ENCODE assay signal across 17 cellular contexts in genomic region chr16:46813611-46814010, GRCh38. TPM values are rescaled to one million over a fixed set of nuclear protein-coding genes. Genes with fewer than 3 reads are reported as not detected.
DNase-seq lines count a peak whose midpoint lies in the region; ATAC-seq and TF ChIP-seq lines count a peak whose summit lies in the region.
"Had no signal": no experiment of that assay in that cellular context is flagged by ENCODE, and none has a peak within 500 bp of the region (broad histone marks: within the 10 kb centered on the region; RNA-seq: fewer than 3 reads in every experiment).

No MANE protein-coding gene starts in this region.

- WGBS in ovary, 3 donors, result 91 to 96% (median 94%) methylated on average over 7 of the region's 7 CpGs

- TF ChIP-seq CTCF in DOHH2 (IDR thresholded peaks at IDR 0.05; ENCODE audit: low read depth, low read length, poor library complexity, severe bottlenecking) (no peak), mucosa of descending colon (IDR thresholded peaks at IDR 0.05) (no peak), ovary (IDR thresholded peaks at IDR 0.05) (no peak)

- no peak for DNase-seq in activated CD4-positive, alpha-beta memory T cell treated with anti-CD3 and anti-CD28 coated beads for 36 hours
- no peak for DNase-seq in activated CD4-positive, alpha-beta memory T cell treated with anti-CD3 and anti-CD28 coated beads, Interleukin-2, amount 10 ng/mL, durations not matched to agents 7 days and 5 days
- no peak for DNase-seq in activated T-helper 1 cell treated with anti-CD3 and anti-CD28 coated beads, Interleukin-12 subunit alpha, Interleukin-12 subunit beta, Interleukin-2, Interleukin-4 antibody, amounts not matched to agents 30 ng/mL and 10 ng/mL and 1 ng/mL, durations not matched to agents 14 hours and 24 hours and 36 hours (ENCODE audit: low spot score)
- DNase-seq in mucosa of descending colon (no peak), medulla oblongata (ENCODE audit: extremely low spot score) (no peak), ovary (no peak), NCI-H2029 treated with DMSO at 0.1 percent for 48 hours (lab: John Stamatoyannopoulos, UW) (no peak)
- DNase-seq: Calu3; CD8-positive, alpha-beta T cell; KBM-7; MV-4-11; NCI-H1417; NCI-H187; NCI-H2227 treated with DMSO at 0.1 percent for 48 hours; NCI-H524; SJCRH30 had no signal

- H3K4me3 ChIP-seq in DOHH2 (ENCODE audit: low read length) (no peak overlapping the region), mucosa of descending colon (no peak overlapping the region), ovary (no peak overlapping the region)
- H3K4me3 ChIP-seq: SJCRH30 had no signal

- no peak for TF ChIP-seq POLR2A in ovary (IDR thresholded peaks at IDR 0.05)

- TF ChIP-seq EP300 in ovary (IDR thresholded peaks at IDR 0.05), result no peak

- peaks cover 27% of the 10 kb centered on the region for H3K36me3 Mint-ChIP-seq in activated CD4-positive, alpha-beta memory T cell treated with anti-CD3 and anti-CD28 coated beads for 36 hours
- H3K36me3 Mint-ChIP-seq in activated CD4-positive, alpha-beta memory T cell treated with anti-CD3 and anti-CD28 coated beads, Interleukin-2, amount 10 ng/mL, durations not matched to agents 7 days and 5 days (ENCODE audit: low read depth), result peaks cover 50% of the 10 kb centered on the region
- H3K36me3 Mint-ChIP-seq in activated T-helper 1 cell treated with anti-CD3 and anti-CD28 coated beads, Interleukin-12 subunit alpha, Interleukin-12 subunit beta, Interleukin-2, Interleukin-4 antibody, amounts not matched to agents 30 ng/mL and 10 ng/mL and 1 ng/mL, durations not matched to agents 14 hours and 24 hours and 36 hours (ENCODE audit: low read depth), result peaks cover 46% of the 10 kb centered on the region

- H3K27ac ChIP-seq in DOHH2 (ENCODE audit: low read depth, low read length) (no peak overlapping the region; the same call in 1 of the 2 replicates), ovary (no peak overlapping the region)
- H3K27ac ChIP-seq: SJCRH30 had no signal

- H3K27me3 Mint-ChIP-seq in activated CD4-positive, alpha-beta memory T cell treated with anti-CD3 and anti-CD28 coated beads for 36 hours, result no peaks in the 10 kb centered on the region
- H3K27me3 Mint-ChIP-seq in activated CD4-positive, alpha-beta memory T cell treated with anti-CD3 and anti-CD28 coated beads, Interleukin-2, amount 10 ng/mL, durations not matched to agents 7 days and 5 days, result no peaks in the 10 kb centered on the region
- no peaks in the 10 kb centered on the region for H3K27me3 Mint-ChIP-seq in activated T-helper 1 cell treated with anti-CD3 and anti-CD28 coated beads, Interleukin-12 subunit alpha, Interleukin-12 subunit beta, Interleukin-2, Interleukin-4 antibody, amounts not matched to agents 30 ng/mL and 10 ng/mL and 1 ng/mL, durations not matched to agents 14 hours and 24 hours and 36 hours (ENCODE audit: insufficient read depth)

- POLR2A ChIA-PET in activated CD4-positive, alpha-beta memory T cell treated with anti-CD3 and anti-CD28 coated beads for 36 hours (lab: Charles Lee), result interaction anchor here (1.2 kb wide), 1 partner anchor 9 kb away, joined by 6 read pairs; no protein-coding TSS in a partner anchor
- POLR2A ChIA-PET in activated CD4-positive, alpha-beta memory T cell treated with anti-CD3 and anti-CD28 coated beads, Interleukin-2, amount 10 ng/mL, durations not matched to agents 7 days and 5 days (lab: Charles Lee), result interaction anchor here (0.6 to 1.5 kb wide), 7 partner anchors 8 to 322 kb away, joined by 3 to 5 read pairs (median 3); partner anchors contain the start of gene C16orf87

- H3K9me3 ChIP-seq in DOHH2 (ENCODE audit: control insufficient read depth, insufficient read depth, low read length), result peaks cover 9% of the 10 kb centered on the region
- no peaks in the 10 kb centered on the region for H3K9me3 ChIP-seq in mucosa of descending colon
- H3K9me3 ChIP-seq in ovary, result no peaks in the 10 kb centered on the region

- intact Hi-C loops in activated CD4-positive, alpha-beta memory T cell treated with anti-CD3 and anti-CD28 coated beads for 36 hours (cut with micrococcal nuclease), result loop anchor here (1.0 kb wide), 1 partner anchor 9 kb away; no protein-coding TSS in a partner anchor
- intact Hi-C loops in activated T-helper 1 cell treated with anti-CD3 and anti-CD28 coated beads, Interleukin-12 subunit alpha, Interleukin-12 subunit beta, Interleukin-2, Interleukin-4 antibody, amounts not matched to agents 30 ng/mL and 10 ng/mL and 1 ng/mL, durations not matched to agents 14 hours and 24 hours and 36 hours (cut with micrococcal nuclease), result loop anchor here (1.0 to 5.0 kb wide), 4 partner anchors 9 to 1419 kb away; partner anchors contain the start of gene C16orf87
- intact Hi-C loops in mucosa of descending colon (cut with DNase I, micrococcal nuclease), result no loop called here
- intact Hi-C loops in ovary (cut with DNase I), result no loop called here

- peak overlapping the region; percentile 80 for H3K27ac Mint-ChIP-seq in activated CD4-positive, alpha-beta memory T cell treated with anti-CD3 and anti-CD28 coated beads for 36 hours
- no peak overlapping the region for H3K27ac Mint-ChIP-seq in activated CD4-positive, alpha-beta memory T cell treated with anti-CD3 and anti-CD28 coated beads, Interleukin-2, amount 10 ng/mL, durations not matched to agents 7 days and 5 days
- H3K27ac Mint-ChIP-seq in activated T-helper 1 cell treated with anti-CD3 and anti-CD28 coated beads, Interleukin-12 subunit alpha, Interleukin-12 subunit beta, Interleukin-2, Interleukin-4 antibody, amounts not matched to agents 30 ng/mL and 10 ng/mL and 1 ng/mL, durations not matched to agents 14 hours and 24 hours and 36 hours, result peak overlapping the region; percentile 86
- H3K27ac Mint-ChIP-seq: CD8-positive, alpha-beta T cell had no signal

- peaks cover 20% of the 10 kb centered on the region for H3K9me3 Mint-ChIP-seq in activated CD4-positive, alpha-beta memory T cell treated with anti-CD3 and anti-CD28 coated beads for 36 hours
- H3K9me3 Mint-ChIP-seq in activated CD4-positive, alpha-beta memory T cell treated with anti-CD3 and anti-CD28 coated beads, Interleukin-2, amount 10 ng/mL, durations not matched to agents 7 days and 5 days, result peaks cover 13% of the 10 kb centered on the region
- peaks cover 19% of the 10 kb centered on the region for H3K9me3 Mint-ChIP-seq in activated T-helper 1 cell treated with anti-CD3 and anti-CD28 coated beads, Interleukin-12 subunit alpha, Interleukin-12 subunit beta, Interleukin-2, Interleukin-4 antibody, amounts not matched to agents 30 ng/mL and 10 ng/mL and 1 ng/mL, durations not matched to agents 14 hours and 24 hours and 36 hours

- H3K27me3 ChIP-seq in DOHH2 (ENCODE audit: control insufficient read depth, low read length) (no peaks in the 10 kb centered on the region), ovary (no peaks in the 10 kb centered on the region)
- H3K27me3 ChIP-seq: SJCRH30 had no signal

- CTCF ChIA-PET in activated CD4-positive, alpha-beta memory T cell treated with anti-CD3 and anti-CD28 coated beads for 36 hours (lab: Charles Lee), result interaction anchor here (1.1 to 2.4 kb wide), 4 partner anchors 9 to 40 kb away, joined by 3 to 8 read pairs (median 6); no protein-coding TSS in a partner anchor
- CTCF ChIA-PET in activated CD4-positive, alpha-beta memory T cell treated with anti-CD3 and anti-CD28 coated beads, Interleukin-2, amount 10 ng/mL, durations not matched to agents 7 days and 5 days (lab: Charles Lee), result interaction anchor here (0.6 to 0.7 kb wide), 3 partner anchors 14 to 40 kb away, joined by 3 read pairs; no protein-coding TSS in a partner anchor

- peaks cover 98% of the 10 kb centered on the region for H3K79me2 ChIP-seq in DOHH2 (ENCODE audit: control insufficient read depth, low read length)

- H3K9me2 ChIP-seq in DOHH2 (replicated peaks; ENCODE audit: control insufficient read depth, low read length), result no peaks in the 10 kb centered on the region

- peaks cover 76% of the 10 kb centered on the region for H3K4me1 ChIP-seq in DOHH2 (ENCODE audit: control insufficient read depth, low read length)
- H3K4me1 ChIP-seq in mucosa of descending colon (ENCODE audit: low read depth), result peaks cover 7% of the 10 kb centered on the region
- peaks cover 3% of the 10 kb centered on the region for H3K4me1 ChIP-seq in ovary (ENCODE audit: insufficient read depth)

- H3K36me3 ChIP-seq in DOHH2 (ENCODE audit: control insufficient read depth, low read length) (peaks cover 48% of the 10 kb centered on the region), mucosa of descending colon (ENCODE audit: low read depth) (no peaks in the 10 kb centered on the region), ovary (no peaks in the 10 kb centered on the region)

- peak; percentile 64 for ATAC-seq in mucosa of descending colon
- ATAC-seq: CD8-positive, alpha-beta T cell had no signal

- no peak overlapping the region for H3K4me3 Mint-ChIP-seq in activated CD4-positive, alpha-beta memory T cell treated with anti-CD3 and anti-CD28 coated beads for 36 hours
- H3K4me3 Mint-ChIP-seq in activated CD4-positive, alpha-beta memory T cell treated with anti-CD3 and anti-CD28 coated beads, Interleukin-2, amount 10 ng/mL, durations not matched to agents 7 days and 5 days, result no peak overlapping the region
- no peak overlapping the region for H3K4me3 Mint-ChIP-seq in activated T-helper 1 cell treated with anti-CD3 and anti-CD28 coated beads, Interleukin-12 subunit alpha, Interleukin-12 subunit beta, Interleukin-2, Interleukin-4 antibody, amounts not matched to agents 30 ng/mL and 10 ng/mL and 1 ng/mL, durations not matched to agents 14 hours and 24 hours and 36 hours
- H3K4me3 Mint-ChIP-seq: CD8-positive, alpha-beta T cell had no signal

- peak overlapping the region; percentile 23 for H3K4me2 ChIP-seq in DOHH2 (ENCODE audit: low read length)

- peaks cover 32% of the 10 kb centered on the region for H3F3A ChIP-seq in DOHH2 (ENCODE audit: control insufficient read depth, insufficient read depth)

- H3K4me1 Mint-ChIP-seq in activated CD4-positive, alpha-beta memory T cell treated with anti-CD3 and anti-CD28 coated beads for 36 hours (ENCODE audit: low read depth), result peaks cover 53% of the 10 kb centered on the region
- H3K4me1 Mint-ChIP-seq in activated CD4-positive, alpha-beta memory T cell treated with anti-CD3 and anti-CD28 coated beads, Interleukin-2, amount 10 ng/mL, durations not matched to agents 7 days and 5 days, result peaks cover 46% of the 10 kb centered on the region
- H3K4me1 Mint-ChIP-seq in activated T-helper 1 cell treated with anti-CD3 and anti-CD28 coated beads, Interleukin-12 subunit alpha, Interleukin-12 subunit beta, Interleukin-2, Interleukin-4 antibody, amounts not matched to agents 30 ng/mL and 10 ng/mL and 1 ng/mL, durations not matched to agents 14 hours and 24 hours and 36 hours (ENCODE audit: low read depth), result peaks cover 46% of the 10 kb centered on the region

- 0 out of 2 replicates have a peak, but pooled peaks cover 3% of the 10 kb centered on the region for H4K20me1 ChIP-seq in DOHH2 (ENCODE audit: control insufficient read depth, insufficient read depth, low read depth, low read length)

RNA-seq across cellular contexts. Expression of gene C16orf87, which starts 17.4 kb away (rescaled TPM):
- 10 to 100 TPM; 18.1 to 18.2 TPM for total RNA-seq in activated CD4-positive, alpha-beta memory T cell treated with anti-CD3 and anti-CD28 coated beads for 36 hours
- 10 to 100 TPM; 18.0 to 19.6 TPM for total RNA-seq in activated CD4-positive, alpha-beta memory T cell treated with anti-CD3 and anti-CD28 coated beads, Interleukin-2, amount 10 ng/mL, durations not matched to agents 7 days and 5 days
- total RNA-seq in activated T-helper 1 cell treated with anti-CD3 and anti-CD28 coated beads, Interleukin-12 subunit alpha, Interleukin-12 subunit beta, Interleukin-2, Interleukin-4 antibody, amounts not matched to agents 30 ng/mL and 10 ng/mL and 1 ng/mL, durations not matched to agents 14 hours and 24 hours and 36 hours, result 40.8 and 44.5 TPM in 2 replicates
- total RNA-seq in mucosa of descending colon (1 to 10 TPM; 5.3 to 8.3 (median 5.4) TPM), ovary (1 to 10 TPM; 4.5 to 5.7 (median 5.1) TPM)
- polyA plus RNA-seq in ovary, result 1 to 10 TPM; 4.0 to 7.6 TPM

Comparison
In these comparisons a context has a peak if more than half of its experiments do, and no peak if none do; other contexts are left out.
1. intact Hi-C loops: an anchor here in activated CD4-positive, alpha-beta memory T cell treated with anti-CD3 and anti-CD28 coated beads for 36 hours (1.0 kb wide) and activated T-helper 1 cell treated with anti-CD3 and anti-CD28 coated beads, Interleukin-12 subunit alpha, Interleukin-12 subunit beta, Interleukin-2, Interleukin-4 antibody, amounts not matched to agents 30 ng/mL and 10 ng/mL and 1 ng/mL, durations not matched to agents 14 hours and 24 hours and 36 hours (1.0 to 5.0 kb wide); none called in mucosa of descending colon and ovary.